In the genomic region with DNA sequence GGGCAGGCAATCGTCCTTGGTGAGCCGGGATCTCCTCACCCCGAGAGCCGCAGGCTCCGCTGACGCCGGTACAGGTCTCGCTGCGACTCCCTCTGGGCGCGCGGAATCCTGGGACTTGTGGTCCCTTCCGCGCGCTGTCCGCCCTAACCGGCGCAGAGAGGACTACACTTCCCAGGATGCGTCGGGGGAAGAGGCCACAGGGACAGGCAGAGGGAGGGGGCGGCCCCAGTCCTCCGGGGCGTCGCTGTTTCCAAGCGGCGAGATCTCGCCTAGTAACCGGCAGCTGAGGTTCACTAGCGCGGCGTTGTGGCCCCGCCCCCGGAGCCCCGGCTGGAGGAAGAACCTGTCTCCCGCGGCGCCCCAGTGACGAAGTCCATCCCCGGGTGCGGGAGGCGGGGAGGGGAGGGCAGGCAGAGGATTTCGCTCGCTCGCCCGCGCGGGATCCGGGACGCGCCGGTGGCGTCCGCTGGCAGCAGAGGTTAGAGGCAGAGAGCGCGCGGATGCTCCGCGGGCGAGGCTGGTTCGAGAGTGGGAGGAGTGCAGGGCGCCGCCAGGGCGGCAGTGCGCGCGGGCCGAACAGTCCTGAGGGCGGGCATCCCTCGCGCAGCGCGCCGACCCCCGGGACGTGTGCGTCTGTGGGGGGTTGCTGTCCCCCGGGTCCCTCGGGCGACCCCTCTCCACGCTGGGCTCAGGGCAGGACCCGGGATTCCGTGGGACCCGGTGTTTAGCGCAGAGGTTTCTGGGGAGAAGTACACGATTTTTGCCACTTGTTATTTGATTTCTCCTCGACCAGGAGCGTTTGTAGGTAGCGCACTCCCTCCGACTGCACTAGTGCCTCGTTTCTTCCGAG, we compare ENCODE assay signal across 8 cellular contexts. TPM values are rescaled to one million over a fixed set of nuclear protein-coding genes. Genes with fewer than 3 reads are reported as not detected.
DNase-seq lines count a peak whose midpoint lies in the region; ATAC-seq and TF ChIP-seq lines count a peak whose summit lies in the region.

EML6 (plus strand) TSS at position 363 of the 850 bp plus-strand sequence. CDS start 1,400 bp downstream, outside the sequence.

- TF ChIP-seq CTCF in left lung (IDR thresholded peaks at IDR 0.05): no peak

- peak within 1 kb of the TSS; percentile 64 to 80 (median 74) for H3K4me3 ChIP-seq in BLaER1 treated with 17β-estradiol and CSF1 and Interleukin-3, amounts not matched to agents 10 nM and 100 nM
- H3K4me3 ChIP-seq in left lung: peak within 1 kb of the TSS; percentile 84 to 92

- peak within 1 kb of the TSS; percentile 97 to 100 (median 99) for H3K4me2 ChIP-seq in BLaER1 treated with 17β-estradiol and CSF1 and Interleukin-3, amounts not matched to agents 10 nM and 100 nM

- H3K36me3 Mint-ChIP-seq in dendritic cell treated with granulocyte-macrophage colony-stimulating factor and Interleukin-4, amounts not matched to agents 40 ng/mL and 50 ng/mL, for 4 days (ENCODE audit: low read depth): peaks cover 12% of the 10 kb centered on the region

- peak within 1 kb of the TSS; percentile 45 to 78 (median 73) for H3K9ac ChIP-seq in BLaER1 treated with 17β-estradiol and CSF1 and Interleukin-3, amounts not matched to agents 10 nM and 100 nM

- no peaks in the 10 kb centered on the region for H3K9me3 ChIP-seq in BLaER1 treated with 17β-estradiol and CSF1 and Interleukin-3, amounts not matched to agents 10 nM and 100 nM (replicated peaks in 1 of 11)
- no peaks in the 10 kb centered on the region for H3K9me3 ChIP-seq in left lung

- H3K4me1 Mint-ChIP-seq in dendritic cell treated with granulocyte-macrophage colony-stimulating factor and Interleukin-4, amounts not matched to agents 40 ng/mL and 50 ng/mL, for 4 days (ENCODE audit: low read depth): peaks cover 14% of the 10 kb centered on the region

- peak within 1 kb of the TSS; percentile 95 for H3K4me3 Mint-ChIP-seq in dendritic cell treated with granulocyte-macrophage colony-stimulating factor and Interleukin-4, amounts not matched to agents 40 ng/mL and 50 ng/mL, for 4 days

- H3K27ac ChIP-seq in BLaER1 treated with 17β-estradiol and CSF1 and Interleukin-3, amounts not matched to agents 10 nM and 100 nM: peak within 1 kb of the TSS in 6 of 11 experiments; percentile 0 to 58 (median 34); a peak in 10 of 22 replicates
- H3K27ac ChIP-seq in left lung: peak within 1 kb of the TSS; percentile 50 to 75

- H4K20me1 ChIP-seq in BLaER1 treated with 17β-estradiol and CSF1 and Interleukin-3, amounts not matched to agents 10 nM and 100 nM: peaks cover 0 to 21% (median 12%) of the 10 kb centered on the region in 11 experiments; a peak in 9 of 22 replicates

- H3K36me3 ChIP-seq in BLaER1 treated with 17β-estradiol and CSF1 and Interleukin-3, amounts not matched to agents 10 nM and 100 nM: no peaks in the 10 kb centered on the region
- no peaks in the 10 kb centered on the region for H3K36me3 ChIP-seq in left lung

- H3K27me3 ChIP-seq in BLaER1 treated with 17β-estradiol and CSF1 and Interleukin-3, amounts not matched to agents 10 nM and 100 nM: peaks cover 37 to 55% (median 50%) of the 10 kb centered on the region in 11 experiments
- H3K27me3 ChIP-seq in left lung: peaks cover 11 to 39% of the 10 kb centered on the region in 2 donors

- H3K27ac Mint-ChIP-seq in dendritic cell treated with granulocyte-macrophage colony-stimulating factor and Interleukin-4, amounts not matched to agents 40 ng/mL and 50 ng/mL, for 4 days: peak within 1 kb of the TSS; percentile 68

- H3K9me3 Mint-ChIP-seq in dendritic cell treated with granulocyte-macrophage colony-stimulating factor and Interleukin-4, amounts not matched to agents 40 ng/mL and 50 ng/mL, for 4 days: no peaks in the 10 kb centered on the region

- ATAC-seq in GM19351 (IDR thresholded peaks at IDR 0.05; ENCODE audit: unreplicated experiment) (peak; percentile 96), HG03521 (IDR thresholded peaks at IDR 0.05; ENCODE audit: unreplicated experiment) (peak; percentile 99), left lung (peak; percentile 99)

- DNase-seq in NCI-H69 (lab: John Stamatoyannopoulos, UW) (peak; percentile 98), left lung (peak; percentile 99 to 100)
- DNase-seq in activated CD4-positive, alpha-beta T cell treated with anti-CD3 and anti-CD28 coated beads, Interleukin-2, amount 50 U/mL, for 24 hours (ENCODE audit: low read depth in 1 of 2, low spot score in 1 of 2): peak; percentile 92 to 97
- DNase-seq in stimulated activated CD4-positive, alpha-beta T cell treated with anti-CD3 and anti-CD28 coated beads, Interleukin-2, amount 100 ng/mL, for 48 hours: peak; percentile 93 to 96

- peaks cover 67% of the 10 kb centered on the region for H3K27me3 Mint-ChIP-seq in dendritic cell treated with granulocyte-macrophage colony-stimulating factor and Interleukin-4, amounts not matched to agents 40 ng/mL and 50 ng/mL, for 4 days

- intact Hi-C loops in dendritic cell treated with granulocyte-macrophage colony-stimulating factor and Interleukin-4, amounts not matched to agents 40 ng/mL and 50 ng/mL, for 4 days (cut with micrococcal nuclease): loop anchor here (1.0 to 10.0 kb wide), 4 partner anchors 50 to 753 kb away; partner anchors contain the start of genes ACYP2 and PSME4
- intact Hi-C loops in left lung (cut with DNase I): no loop called here

- H3K4me1 ChIP-seq in BLaER1 treated with 17β-estradiol and CSF1 and Interleukin-3, amounts not matched to agents 10 nM and 100 nM: peaks cover 5 to 22% (median 17%) of the 10 kb centered on the region in 10 experiments
- H3K4me1 ChIP-seq in left lung: peaks cover 7 to 23% of the 10 kb centered on the region in 2 donors

RNA-seq across cellular contexts. Expression of gene EML6, which starts in this region (rescaled TPM):
- 1 to 10 TPM in 1 of 2 donors, under 1 TPM in 1; 0.73 to 1.3 TPM for total RNA-seq in left lung

Comparison
In these comparisons a context has a peak if more than half of its experiments do, and no peak if none do; other contexts are left out.
1. Peak in every context shown above with its lines: DNase-seq, ATAC-seq, H3K4me3 ChIP-seq and H3K27ac ChIP-seq.